Comparison of ENCODE assay signal across 8 cellular contexts in the genomic region with DNA sequence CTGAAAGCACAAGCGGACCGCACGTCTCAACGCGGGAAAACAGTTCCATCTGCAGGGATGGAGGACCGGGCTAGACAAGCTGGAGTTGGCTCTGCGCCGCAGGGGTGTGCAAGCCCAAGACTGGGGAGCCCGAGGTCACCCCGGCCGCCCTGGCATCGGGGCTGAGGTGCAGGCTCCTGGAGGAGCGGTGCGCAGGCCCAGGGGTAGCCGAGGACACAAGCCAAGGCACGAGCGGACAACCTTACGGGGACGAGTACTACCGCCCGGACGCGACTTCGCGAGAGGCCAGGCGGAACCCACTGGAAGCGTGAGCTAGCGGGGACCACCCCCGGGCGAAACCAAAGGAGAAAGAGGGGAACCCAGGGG. TPM values are rescaled to one million over a fixed set of nuclear protein-coding genes. Genes with fewer than 3 reads are reported as not detected.
A peak's percentile ranks its signal among the peaks of the same experiment; 100 is the strongest.
DNase-seq lines count a peak whose midpoint lies in the region; ATAC-seq, FAIRE-seq and TF ChIP-seq lines count a peak whose summit lies in the region.
"Not testable (repeated sequence)": the region's sequence is repeated elsewhere in the genome, so short reads cannot be mapped to it uniquely, and the experiment has no call there.

No MANE protein-coding gene starts in this region.

- not testable (repeated sequence) for H3K79me1 ChIP-seq in trophoblast cell (ENCODE audit: low read length)

- peak overlapping the region; percentile 8 for H2BK12ac ChIP-seq in trophoblast cell (ENCODE audit: low read length)

- not testable (repeated sequence) for H3K23ac ChIP-seq in trophoblast cell (ENCODE audit: low read length)

- FAIRE-seq in urothelium cell line (lab: Jason Lieb, UNC): peak; percentile 42

- H3K27me3 Mint-ChIP-seq in chondrocyte (ENCODE audit: low read depth): not testable (repeated sequence)

- H3K14ac ChIP-seq in trophoblast cell (ENCODE audit: low read length): peak overlapping the region; percentile 87

- H4K91ac ChIP-seq in trophoblast cell (ENCODE audit: low read depth, low read length): peak overlapping the region; percentile 39

- peak overlapping the region; percentile 43 for H3K4ac ChIP-seq in trophoblast cell (ENCODE audit: low read depth, low read length)

- peaks cover 19% of the 10 kb centered on the region; the same call in 1 of the 2 replicates for H3K36me3 ChIP-seq in KOPT-K1 (ENCODE audit: insufficient read depth, low read length)
- H3K36me3 ChIP-seq in iPS-18a (ENCODE audit: control insufficient read depth, low read depth, low read length): not testable (repeated sequence)
- H3K36me3 ChIP-seq in trophoblast cell (ENCODE audit: control insufficient read depth in 1 of 2, insufficient read depth in 2 of 2, low read length in 2 of 2): peaks cover 9 to 10% of the 10 kb centered on the region in 2 experiments

- not testable (repeated sequence) for H3K9me3 ChIP-seq in KOPT-K1 (ENCODE audit: insufficient read depth, low read length, poor library complexity, severe bottlenecking); iPS-18a (ENCODE audit: control insufficient read depth, low read depth, low read length); trophoblast cell (ENCODE audit: insufficient read depth, low read depth, low read length)

- peak overlapping the region; percentile 86 for H3K4me3 ChIP-seq in iPS-18a (ENCODE audit: low read length)
- peak overlapping the region; percentile 96 for H3K4me3 ChIP-seq in trophoblast cell (ENCODE audit: low read depth, low read length)

- H2BK5ac ChIP-seq in trophoblast cell (ENCODE audit: low read depth, low read length, poor library complexity): not testable (repeated sequence)

- peak overlapping the region; percentile 88 for H4K12ac ChIP-seq in trophoblast cell (ENCODE audit: low read depth, low read length)

- peaks cover 17% of the 10 kb centered on the region for H3K4me1 Mint-ChIP-seq in chondrocyte (ENCODE audit: low read depth)

- not testable (repeated sequence) for H3K4me1 ChIP-seq in iPS-18a (ENCODE audit: control insufficient read depth, low read depth, low read length); trophoblast cell (ENCODE audit: control insufficient read depth in 1 of 2, insufficient read depth in 2 of 2, low read length in 2 of 2)

- not testable (repeated sequence) for H3K27me3 ChIP-seq in iPS-18a (ENCODE audit: control insufficient read depth, insufficient read depth, low read length); trophoblast cell (ENCODE audit: insufficient read depth, low read length)

- TF ChIP-seq CTCF in GM13976 (IDR thresholded peaks at IDR 0.05; ENCODE audit: borderline replicate concordance, control extremely low read depth, extremely low read depth, insufficient read depth, missing control alignments); chondrocyte (IDR thresholded peaks at IDR 0.05): not testable (repeated sequence)

- H2AFZ ChIP-seq in trophoblast cell (ENCODE audit: insufficient read depth, low read length, poor library complexity): peak overlapping the region; percentile 71

- POLR2A ChIA-PET in HEK293T (lab: Yijun Ruan, JAX): not testable (repeated sequence)

- peak overlapping the region; percentile 58 for H2BK120ac ChIP-seq in trophoblast cell (ENCODE audit: insufficient read depth, low read length, poor library complexity)

- DNase-seq in GM13976 (ENCODE audit: low spot score) (peak; percentile 56), chondrocyte (ENCODE audit: low spot score) (peak; percentile 94), trophoblast cell (peak in 1 of 2 donors; percentile 50), urothelium cell line (ENCODE audit: low spot score) (peak; percentile 15)
- not testable (repeated sequence) for DNase-seq in HEK293T (ENCODE audit: extremely low spot score)

- peak overlapping the region; percentile 95 for H3K27ac Mint-ChIP-seq in chondrocyte (ENCODE audit: unreplicated experiment)

- not testable (repeated sequence) for H3K36me3 Mint-ChIP-seq in chondrocyte (ENCODE audit: low read depth)

- WGBS in trophoblast cell (ENCODE audit: extremely low coverage, insufficient coverage, insufficient read length): no CpG with 5 or more reads among the region's 30 CpGs

- H3K79me2 ChIP-seq in trophoblast cell (ENCODE audit: control insufficient read depth, insufficient read depth, low read length, poor library complexity): not testable (repeated sequence)

- H3K9me3 Mint-ChIP-seq in chondrocyte (ENCODE audit: low read depth): not testable (repeated sequence)

- in situ Hi-C loops in GM13976 (cut with MboI; ENCODE audit: low sequenced_read_pairs, unreplicated experiment): not testable (repeated sequence)

- CTCF ChIA-PET in HEK293T (lab: Yijun Ruan, JAX): not testable (repeated sequence)

- H3K9ac ChIP-seq in iPS-18a (ENCODE audit: low read length): peak overlapping the region; percentile 89
- peak overlapping the region; percentile 85 for H3K9ac ChIP-seq in trophoblast cell (ENCODE audit: low read length)

- H3K4me2 ChIP-seq in trophoblast cell (ENCODE audit: low read length): peak overlapping the region; percentile 84

- not testable (repeated sequence) for H2AK5ac ChIP-seq in trophoblast cell (ENCODE audit: low read length)

- H3K27ac ChIP-seq in KOPT-K1 (ENCODE audit: low read depth, low read length, poor library complexity, severe bottlenecking): peak overlapping the region; percentile 76
- not testable (repeated sequence) for H3K27ac ChIP-seq in iPS-18a (ENCODE audit: low read length)
- peak overlapping the region; percentile 25 for H3K27ac ChIP-seq in trophoblast cell (ENCODE audit: low read depth, low read length)

- H3K4me3 Mint-ChIP-seq in chondrocyte (ENCODE audit: unreplicated experiment): peak overlapping the region; percentile 93

- peak overlapping the region; percentile 80 for H4K8ac ChIP-seq in trophoblast cell (ENCODE audit: low read depth, low read length)

- H3K18ac ChIP-seq in trophoblast cell (ENCODE audit: low read length): peak overlapping the region; percentile 33

- peak; percentile 28 to 29 for ATAC-seq in activated CD4-positive, CD25-positive, alpha-beta regulatory T cell treated with anti-CD3 and anti-CD28 coated beads, Interleukin-2, amount 50 U/mL, for 24 hours

TF ChIP-seq in HEK293T, 16 proteins besides CTCF, POLR2A, EP300 and RAD21:
- peak; percentile 41 for TF ChIP-seq L3MBTL2 (conservative IDR thresholded peaks at IDR 0.05)
TF ChIP-seq in HEK293T: peak in this region for 1; not testable (repeated sequence) for 15.

RNA-seq across cellular contexts. Expression of a gene that starts 8.5 kb away (rescaled TPM):
- 4.7 to 8.1 TPM (median 4.9 TPM) in 3 replicates for total RNA-seq in chondrocyte
- 0.04 and 0.12 TPM in 2 replicates for polyA plus RNA-seq in trophoblast cell (2013)

RNA-seq across cellular contexts. Expression of a gene that starts 53.7 kb away (rescaled TPM):
- total RNA-seq in chondrocyte: 1.6 to 4.5 TPM (median 3.5 TPM) in 3 replicates
- polyA plus RNA-seq in trophoblast cell (2013): 0.22 and 0.29 TPM in 2 replicates
